In the genomic region with DNA sequence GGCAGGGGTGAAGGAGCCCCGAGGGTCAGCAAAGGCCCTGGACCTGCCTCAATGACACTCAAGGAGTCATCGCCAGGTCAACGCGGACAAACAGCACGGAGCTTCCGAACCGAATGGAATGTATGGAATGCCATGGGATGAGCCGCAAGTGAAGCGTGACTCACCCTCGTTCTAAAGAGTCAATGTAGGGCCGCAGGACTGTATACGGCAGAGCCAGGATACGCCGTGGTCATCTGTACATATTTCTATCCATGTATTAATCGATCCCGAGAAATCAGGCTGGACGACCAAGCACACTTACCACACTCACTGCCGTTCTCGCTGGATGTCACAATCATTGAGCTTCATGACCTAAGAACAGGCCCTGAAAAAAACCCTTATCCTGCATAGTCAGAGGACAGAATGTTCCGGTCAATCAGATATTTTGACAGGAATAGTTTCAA, we compare ENCODE assay signal across 3 cellular contexts.
TF ChIP-seq lines count a peak whose summit lies in the region.

No MANE protein-coding gene starts in this region.

TF ChIP-seq in SK-N-SH treated with all-trans-retinoic acid at 6 μM for 48 hours, 23 proteins besides CTCF, POLR2A, EP300 and RAD21:
- TF ChIP-seq CSDC2 (CRISPR knock-in tag; IDR thresholded peaks at IDR 0.05): peak; percentile 72; the same call in 1 of the 2 replicates
- TF ChIP-seq SNAI2 (CRISPR knock-in tag; IDR thresholded peaks at IDR 0.05): no peak
- TF ChIP-seq, protein P1, sequence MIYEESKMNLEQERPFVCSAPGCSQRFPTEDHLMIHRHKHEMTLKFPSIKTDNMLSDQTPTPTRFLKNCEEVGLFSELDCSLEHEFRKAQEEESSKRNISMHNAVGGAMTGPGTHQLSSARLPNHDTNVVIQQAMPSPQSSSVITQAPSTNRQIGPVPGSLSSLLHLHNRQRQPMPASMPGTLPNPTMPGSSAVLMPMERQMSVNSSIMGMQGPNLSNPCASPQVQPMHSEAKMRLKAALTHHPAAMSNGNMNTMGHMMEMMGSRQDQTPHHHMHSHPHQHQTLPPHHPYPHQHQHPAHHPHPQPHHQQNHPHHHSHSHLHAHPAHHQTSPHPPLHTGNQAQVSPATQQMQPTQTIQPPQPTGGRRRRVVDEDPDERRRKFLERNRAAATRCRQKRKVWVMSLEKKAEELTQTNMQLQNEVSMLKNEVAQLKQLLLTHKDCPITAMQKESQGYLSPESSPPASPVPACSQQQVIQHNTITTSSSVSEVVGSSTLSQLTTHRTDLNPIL (CRISPR knock-in tag; IDR thresholded peaks at IDR 0.05; ENCODE audit: low read depth): no peak
- 0 out of 2 replicates have a peak, but pooled peaks have one; percentile 46 for TF ChIP-seq ZFP3 (CRISPR knock-in tag; IDR thresholded peaks at IDR 0.05)
- no peak for TF ChIP-seq GLIS3 (CRISPR knock-in tag; IDR thresholded peaks at IDR 0.05)
TF ChIP-seq in SK-N-SH treated with all-trans-retinoic acid at 6 μM for 48 hours: peak in this region for 2.

TF ChIP-seq in SK-N-SH, 30 proteins besides CTCF, POLR2A, EP300 and RAD21:
- TF ChIP-seq FOSL2 (IDR thresholded peaks at IDR 0.05; ENCODE audit: borderline replicate concordance, low read depth) (no peak; the same call in 1 of the 2 replicates), GATA2 (CRISPR knock-in tag; IDR thresholded peaks at IDR 0.05) (no peak), MXI1 (IDR thresholded peaks at IDR 0.05; ENCODE audit: low read depth, low read length) (no peak), SIN3A (IDR thresholded peaks at IDR 0.05; ENCODE audit: borderline replicate concordance, low read depth, low read length) (no peak), FOXM1 (IDR thresholded peaks at IDR 0.05; ENCODE audit: low read depth) (no peak)
- TF ChIP-seq, protein P2, sequence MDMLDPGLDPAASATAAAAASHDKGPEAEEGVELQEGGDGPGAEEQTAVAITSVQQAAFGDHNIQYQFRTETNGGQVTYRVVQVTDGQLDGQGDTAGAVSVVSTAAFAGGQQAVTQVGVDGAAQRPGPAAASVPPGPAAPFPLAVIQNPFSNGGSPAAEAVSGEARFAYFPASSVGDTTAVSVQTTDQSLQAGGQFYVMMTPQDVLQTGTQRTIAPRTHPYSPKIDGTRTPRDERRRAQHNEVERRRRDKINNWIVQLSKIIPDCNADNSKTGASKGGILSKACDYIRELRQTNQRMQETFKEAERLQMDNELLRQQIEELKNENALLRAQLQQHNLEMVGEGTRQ (IDR thresholded peaks at IDR 0.05; ENCODE audit: borderline replicate concordance, low read depth, low read length): no peak

TF ChIP-seq in GM12878, 131 proteins besides CTCF, POLR2A, EP300 and RAD21:
- peak in 1 of 2 experiments; percentile 19; a peak in 1 of 4 replicates for TF ChIP-seq IKZF2 (IDR thresholded peaks at IDR 0.05)
- TF ChIP-seq POU2F2 (IDR thresholded peaks at IDR 0.05; ENCODE audit: borderline replicate concordance, low read depth, low read length): no peak
